19 cellular contexts compared by ENCODE assay signal in genomic region chr3:13193320-13194284, GRCh38.
A peak's percentile ranks its signal among the peaks of the same experiment; 100 is the strongest.
DNase-seq lines count a peak whose midpoint lies in the region; ATAC-seq, FAIRE-seq and TF ChIP-seq lines count a peak whose summit lies in the region.
"Had no signal": no experiment of that assay in that cellular context is flagged by ENCODE, and none has a peak within 500 bp of the region (broad histone marks: within the 10 kb centered on the region; RNA-seq: fewer than 3 reads in every experiment).

No MANE protein-coding gene starts in this region.

- H3K79me1 ChIP-seq in H9 (ENCODE audit: insufficient read depth, low read depth, low read length, poor library complexity, severe bottlenecking) = no peaks in the 10 kb centered on the region

- no peak overlapping the region for H3K4ac ChIP-seq in H9 (ENCODE audit: low read depth, low read length)

- no peak overlapping the region for H3K23ac ChIP-seq in H9 (ENCODE audit: insufficient read length, low read depth, low read length)

- no peak overlapping the region for H3T11ph ChIP-seq in H9 (ENCODE audit: low read length)

- H3K4me3 ChIP-seq in PC-3 (ENCODE audit: low read length) (no peak overlapping the region), HepG2 (replicated peaks in 1 of 3; ENCODE audit: insufficient read depth in 1 of 3, low read depth in 2 of 3, low read length in 3 of 3) (no peak overlapping the region)
- H3K4me3 ChIP-seq: colonic mucosa, SJSA1 had no signal

- no peak for TF ChIP-seq RAD21 in HepG2 (CRISPR knock-in tag; IDR thresholded peaks at IDR 0.05)

- H2BK5ac ChIP-seq in H9 (ENCODE audit: insufficient read length, low read length) = no peak overlapping the region

- WGBS in H9 (ENCODE audit: extremely low coverage, insufficient read length, low lambda C conversion rate) = no CpG with 5 or more reads among the region's 17 CpGs
- 92% methylated on average over 13 of the region's 17 CpGs for WGBS in HepG2 (ENCODE audit: low lambda C conversion rate)

- peaks cover 7 to 13% of the 10 kb centered on the region in 2 experiments for H3K4me1 Mint-ChIP-seq in H9

- no peaks in the 10 kb centered on the region for H3K79me2 ChIP-seq in H9 (ENCODE audit: insufficient read depth, low read length)
- peaks cover 36% of the 10 kb centered on the region; the same call in 1 of the 2 replicates for H3K79me2 ChIP-seq in PC-3 (ENCODE audit: low read length)
- H3K79me2 ChIP-seq in HepG2 (ENCODE audit: insufficient read depth, low read length) = peaks cover 10% of the 10 kb centered on the region

- no peak overlapping the region for H4K91ac ChIP-seq in H9 (ENCODE audit: insufficient read length, low read depth, low read length)

- no peaks in the 10 kb centered on the region for H3K36me3 Mint-ChIP-seq in H9 (ENCODE audit: insufficient read depth in 1 of 3, low read depth in 3 of 3)
- H3K36me3 Mint-ChIP-seq: CD8-positive, alpha-beta T cell had no signal

- H4K5ac ChIP-seq in H9 (ENCODE audit: insufficient read length, low read depth, low read length) = no peak overlapping the region

- H3K27me3 ChIP-seq in H9 (ENCODE audit: insufficient read depth, low read length) (no peaks in the 10 kb centered on the region), PC-3 (ENCODE audit: low read length) (no peaks in the 10 kb centered on the region), HepG2 (ENCODE audit: control insufficient read depth in 1 of 2, insufficient read depth in 2 of 2, low read length in 2 of 2) (no peaks in the 10 kb centered on the region)
- H3K27me3 ChIP-seq: colonic mucosa, SJSA1 had no signal

- no peak overlapping the region for H2BK120ac ChIP-seq in H9 (ENCODE audit: low read depth, low read length, poor library complexity, severe bottlenecking)

- no peaks in the 10 kb centered on the region for H3K23me2 ChIP-seq in H9 (ENCODE audit: insufficient read length, low read depth, low read length, poor library complexity, severe bottlenecking)

- no peak overlapping the region for H4K8ac ChIP-seq in H9 (replicated peaks; ENCODE audit: insufficient read length, low read depth, low read length)

- H2AFZ ChIP-seq in H9 (ENCODE audit: low read length) (no peak overlapping the region), PC-3 (ENCODE audit: low read length) (no peak overlapping the region), HepG2 (ENCODE audit: low read length) (no peak overlapping the region)

- TF ChIP-seq POLR2A in HepG2 (IDR thresholded peaks at IDR 0.05; ENCODE audit: insufficient read depth in 1 of 2, low read depth in 2 of 2, low read length in 2 of 2) = no peak

- H3K27ac Mint-ChIP-seq in H9 = peak overlapping the region in 1 of 3 experiments; percentile 53; a peak in 1 of 7 replicates
- H3K27ac Mint-ChIP-seq: activated CD4-positive, alpha-beta T cell treated with anti-CD3 and anti-CD28 coated beads for 36 hours; CD8-positive, alpha-beta T cell; T-helper 2 cell treated with Interferon-gamma antibody and Interleukin-4, amounts not matched to agents 5 μg/mL and 100 μg/mL, for 36 hours had no signal

- H3K9ac ChIP-seq in H9 (ENCODE audit: extremely low read depth, insufficient read length, low read length) = no peak overlapping the region
- H3K9ac ChIP-seq in PC-3 (ENCODE audit: low read length) = 0 out of 2 replicates have a peak overlapping the region, but pooled peaks have one; percentile 25
- H3K9ac ChIP-seq in HepG2 (ENCODE audit: insufficient read depth, low read depth, low read length) = no peak overlapping the region

- CTCF ChIA-PET in PC-3 (lab: Charles Lee) (interaction anchor here (0.6 to 0.8 kb wide), 2 partner anchors 9 to 102 kb away, joined by 3 to 4 read pairs; no protein-coding TSS in a partner anchor), HepG2 (lab: Yijun Ruan, JAX; ENCODE audit: low intra/inter-chr PET ratio, low total read pairs) (no interaction called here)

- no peak overlapping the region for H2BK20ac ChIP-seq in H9 (ENCODE audit: low read depth, low read length, poor library complexity, severe bottlenecking)

- no peaks in the 10 kb centered on the region for H3K36me3 ChIP-seq in PC-3 (ENCODE audit: low read depth, low read length)
- no peaks in the 10 kb centered on the region for H3K36me3 ChIP-seq in HepG2 (replicated peaks in 1 of 2; ENCODE audit: control insufficient read depth in 1 of 2, insufficient read depth in 2 of 2, low read length in 2 of 2)
- H3K36me3 ChIP-seq: colonic mucosa, SJSA1 had no signal

- H4K20me1 ChIP-seq in H9 (ENCODE audit: control insufficient read depth, insufficient read depth, insufficient read length) (no peaks in the 10 kb centered on the region), PC-3 (ENCODE audit: low read length) (no peaks in the 10 kb centered on the region), HepG2 (ENCODE audit: insufficient read depth, low read length) (peaks cover 11% of the 10 kb centered on the region; the same call in 1 of the 2 replicates)

- no peak overlapping the region for H3K56ac ChIP-seq in H9 (ENCODE audit: insufficient read length, low read depth, low read length)

- no peak for TF ChIP-seq EP300 in HepG2 (IDR thresholded peaks at IDR 0.05; ENCODE audit: low read depth in 2 of 2, low read length in 2 of 2)
- no peak for TF ChIP-seq EP300 in HepG2 (CRISPR knock-in tag; IDR thresholded peaks at IDR 0.05; ENCODE audit: borderline replicate concordance)

- H3K4me3 Mint-ChIP-seq in H9 = no peak overlapping the region
- H3K4me3 Mint-ChIP-seq: activated CD4-positive, alpha-beta T cell treated with anti-CD3 and anti-CD28 coated beads for 36 hours; CD8-positive, alpha-beta T cell; T-helper 2 cell treated with Interferon-gamma antibody and Interleukin-4, amounts not matched to agents 5 μg/mL and 100 μg/mL, for 36 hours had no signal

- peak; percentile 94 for DNase-seq in A172 (ENCODE audit: low spot score)
- no peak for DNase-seq in H9
- DNase-seq in PC-3 = peak; percentile 19
- DNase-seq in HepG2 (ENCODE audit: low spot score) = no peak
- DNase-seq in activated CD4-positive, CD25-positive, alpha-beta regulatory T cell (lab: John Stamatoyannopoulos, UW) = no peak
- DNase-seq in head of caudate nucleus = no peak
- no peak for DNase-seq in DMS79 treated with DMSO at 0.1 percent for 48 hours (lab: John Stamatoyannopoulos, UW)
- DNase-seq: activated CD4-positive, alpha-beta T cell treated with anti-CD3 and anti-CD28 coated beads for 36 hours; activated CD8-positive, alpha-beta memory T cell treated with anti-CD3 and anti-CD28 coated beads, Interleukin-2, amount 50 U/mL, for 48 hours; activated naive CD4-positive, alpha-beta T cell treated with Interleukin-2 at 50 U/mL for 16 hours; CD8-positive, alpha-beta T cell; colonic mucosa; NCI-H1436; NCI-H2227 treated with DMSO at 0.1 percent for 48 hours; stimulated activated CD4-positive, alpha-beta T cell treated with anti-CD3 and anti-CD28 coated beads, Interleukin-2, amount 100 ng/mL, for 48 hours had no signal

- H3K27ac ChIP-seq in H9 (ENCODE audit: insufficient read length, low read depth, low read length) (no peak overlapping the region), PC-3 (ENCODE audit: low read length) (peak overlapping the region; percentile 78), HepG2 (ENCODE audit: extremely low read length, insufficient read depth, low read length) (no peak overlapping the region)
- H3K27ac ChIP-seq: colonic mucosa, SJSA1 had no signal

- H3K27me3 Mint-ChIP-seq in H9 (ENCODE audit: low read depth) = no peaks in the 10 kb centered on the region; the same call in none of the 2 replicates

- no peaks in the 10 kb centered on the region for H3K9me2 ChIP-seq in PC-3 (replicated peaks; ENCODE audit: low read length)

- H2BK15ac ChIP-seq in H9 (ENCODE audit: low read depth, low read length) = no peak overlapping the region

- no peak for TF ChIP-seq CTCF in H9 (conservative IDR thresholded peaks at IDR 0.05)
- no peak for TF ChIP-seq CTCF in PC-3 (conservative IDR thresholded peaks at IDR 0.05; ENCODE audit: low read depth, low read length)
- TF ChIP-seq CTCF in HepG2 (CRISPR knock-in tag; IDR thresholded peaks at IDR 0.05) = no peak

- no TSS peak for BruUV-seq in PC-3 (replicated peaks; lab: Mats Ljungman, UMichigan)
- no TSS peak for BruUV-seq in HepG2 (replicated peaks; lab: Mats Ljungman, UMichigan)

- H3K9me3 Mint-ChIP-seq in H9 = no peaks in the 10 kb centered on the region; a peak in 1 of 5 replicates
- H3K9me3 Mint-ChIP-seq: CD8-positive, alpha-beta T cell had no signal

- no peaks in the 10 kb centered on the region for H3K9me3 ChIP-seq in H9 (ENCODE audit: control insufficient read depth, low read depth, low read length)
- H3K9me3 ChIP-seq in PC-3 (ENCODE audit: low read length) = no peaks in the 10 kb centered on the region
- H3K9me3 ChIP-seq in HepG2 (ENCODE audit: low read length) = no peaks in the 10 kb centered on the region
- H3K9me3 ChIP-seq: colonic mucosa, SJSA1 had no signal

- no peak overlapping the region for H3K18ac ChIP-seq in H9 (ENCODE audit: insufficient read length, low read depth, low read length)

- peak; percentile 4 for ATAC-seq in PC-3
- ATAC-seq in HepG2 = no peak
- ATAC-seq in HG03196 (IDR thresholded peaks at IDR 0.05; ENCODE audit: unreplicated experiment) = no peak
- ATAC-seq: activated CD4-positive, alpha-beta T cell treated with anti-CD3 and anti-CD28 coated beads for 36 hours; CD8-positive, alpha-beta T cell had no signal

- no peaks in the 10 kb centered on the region; the same call in 1 of the 2 replicates for H3K4me1 ChIP-seq in H9 (ENCODE audit: insufficient read depth, low read length)
- peaks cover 62% of the 10 kb centered on the region for H3K4me1 ChIP-seq in PC-3 (ENCODE audit: insufficient read depth, low read length)
- peaks cover 78% of the 10 kb centered on the region for H3K4me1 ChIP-seq in HepG2 (ENCODE audit: insufficient read depth, low read length)
- H3K4me1 ChIP-seq: colonic mucosa, SJSA1 had no signal

- H3F3A ChIP-seq in PC-3 (ENCODE audit: low read length, unreplicated experiment) = peaks cover 9% of the 10 kb centered on the region

- no peak for FAIRE-seq in HepG2 (lab: Jason Lieb, UNC)
- FAIRE-seq: endometrium had no signal

- POLR2A ChIA-PET in PC-3 (lab: Charles Lee; ENCODE audit: unreplicated experiment) (no interaction called here), HepG2 (lab: Yijun Ruan, JAX) (no interaction called here)

- no peak overlapping the region for H2AK5ac ChIP-seq in H9 (ENCODE audit: insufficient read length, low read length)

- no peak overlapping the region for H2BK12ac ChIP-seq in H9 (ENCODE audit: insufficient read length, low read depth, low read length)

- H3K14ac ChIP-seq in H9 (ENCODE audit: insufficient read depth, low read length) = peak overlapping the region; percentile 31; the same call in 1 of the 2 replicates

- H3K4me2 ChIP-seq in H9 (ENCODE audit: insufficient read depth, insufficient read length, low read length) = no peak overlapping the region
- H3K4me2 ChIP-seq in PC-3 (ENCODE audit: low read length) = peak overlapping the region; percentile 56
- no peak overlapping the region for H3K4me2 ChIP-seq in HepG2 (ENCODE audit: low read depth, low read length)

- intact Hi-C loops in PC-3 (cut with micrococcal nuclease) = loop anchor here (2.0 kb wide), 1 partner anchor 25 kb away; no protein-coding TSS in a partner anchor
- intact Hi-C loops in HepG2 (cut with micrococcal nuclease; ENCODE audit: unreplicated experiment) = loop anchor here (5.0 kb wide), 1 partner anchor 89 kb away; no protein-coding TSS in a partner anchor
- intact Hi-C loops in head of caudate nucleus (cut with DNase I) = no loop called here

- in situ Hi-C loops in HepG2 (cut with HindIII; ENCODE audit: extremely low pct_ligation_motif_present, low pct_unique_long_range_greater_than_20kb) = no loop called here

TF ChIP-seq in HepG2, 621 proteins besides CTCF, POLR2A, EP300 and RAD21 (continues in another document):
- TF ChIP-seq ZNF446 (CRISPR knock-in tag; IDR thresholded peaks at IDR 0.05) = no peak

Comparison
In these comparisons a context has a peak if more than half of its experiments do, and no peak if none do; other contexts are left out.
1. DNase-seq: peak in A172 (single experiment) and PC-3 (single experiment); none in H9 (single experiment), HepG2 (single experiment), activated CD4-positive, CD25-positive, alpha-beta regulatory T cell (0 of 4), head of caudate nucleus (0 of 42) and DMS79 treated with DMSO at 0.1 percent for 48 hours (single experiment).